ENCODE assay signal across 30 cellular contexts in genomic region chr21:29454179-29454578, GRCh38.
"Had no signal": no experiment of that assay in that cellular context is flagged by ENCODE, and none has a peak within 500 bp of the region (broad histone marks: within the 10 kb centered on the region; RNA-seq: fewer than 3 reads in every experiment).

No MANE protein-coding gene starts in this region.

- H3K36me3 ChIP-seq: adrenal gland, esophagus squamous epithelium, WERI-Rb-1 had no signal

- H3K27ac ChIP-seq: adrenal gland, body of pancreas, epithelial cell of prostate, esophagus squamous epithelium, WERI-Rb-1 had no signal

- H3K27ac Mint-ChIP-seq: activated B cell treated with CpG ODN at 0.5 μM for 24 hours; activated naive CD4-positive, alpha-beta T cell treated with anti-CD3 and anti-CD28 coated beads for 36 hours; activated naive CD4-positive, alpha-beta T cell treated with anti-CD3 and anti-CD28 coated beads, Interleukin-2, amount 50 U/mL, for 24 hours; activated naive CD8-positive, alpha-beta T cell treated with anti-CD3 and anti-CD28 coated beads for 36 hours; activated naive CD8-positive, alpha-beta T cell treated with anti-CD3 and anti-CD28 coated beads, Interleukin-2, amount 50 U/mL, for 24 hours; activated T-helper 1 cell treated with anti-CD3 and anti-CD28 coated beads, Interleukin-12 subunit alpha, Interleukin-12 subunit beta, Interleukin-2, Interleukin-4 antibody, amounts not matched to agents 30 ng/mL and 10 ng/mL and 1 ng/mL, durations not matched to agents 14 hours and 24 hours and 36 hours; activated T-helper 2 cell treated with anti-CD3 and anti-CD28 coated beads, Interferon-gamma antibody, Interleukin-2, Interleukin-4, amounts not matched to agents 10 μg/mL and 5 μg/mL and 100 μg/mL, durations not matched to agents 14 hours and 24 hours and 36 hours; T-helper 17 cell; T-helper 2 cell treated with Interferon-gamma antibody and Interleukin-4, amounts not matched to agents 5 μg/mL and 100 μg/mL, for 36 hours had no signal

- H3K4me3 ChIP-seq: adrenal gland, body of pancreas, esophagus squamous epithelium had no signal

- H3K4me1 ChIP-seq: adrenal gland, esophagus squamous epithelium had no signal

- H3K27me3 ChIP-seq: adrenal gland, body of pancreas, esophagus squamous epithelium had no signal

- H3K9me3 ChIP-seq: adrenal gland, body of pancreas, esophagus squamous epithelium had no signal

- ATAC-seq: activated CD4-positive, CD25-positive, alpha-beta regulatory T cell treated with anti-CD3 and anti-CD28 coated beads, Interleukin-2, amount 50 U/mL, for 24 hours; activated naive CD8-positive, alpha-beta T cell treated with anti-CD3 and anti-CD28 coated beads, Interleukin-2, amount 50 U/mL, for 24 hours; activated T-cell treated with anti-CD3 and anti-CD28 coated beads, Interleukin-2, amount 50 U/mL, for 4 hours; body of pancreas; T-helper 17 cell had no signal

- DNase-seq: activated B cell treated with CpG ODN at 0.5 μM for 24 hours; activated CD4-positive, alpha-beta T cell treated with anti-CD3 and anti-CD28 coated beads for 48 hours; activated CD4-positive, alpha-beta T cell treated with anti-CD3 and anti-CD28 coated beads, Interleukin-2, amount 50 U/mL, for 1 hour; activated CD4-positive, alpha-beta T cell treated with anti-CD3 and anti-CD28 coated beads, Interleukin-2, amount 50 U/mL, for 48 hours; activated CD8-positive, alpha-beta memory T cell treated with anti-CD3 and anti-CD28 coated beads, Interleukin-2, amount 50 U/mL, for 48 hours; activated effector memory CD4-positive, alpha-beta T cell treated with anti-CD3 and anti-CD28 coated beads, Interleukin-2, amount 50 U/mL, for 16 hours; activated naive CD4-positive, alpha-beta T cell treated with anti-CD3 and anti-CD28 coated beads for 36 hours; activated naive CD8-positive, alpha-beta T cell treated with anti-CD3 and anti-CD28 coated beads for 36 hours; activated naive CD8-positive, alpha-beta T cell treated with anti-CD3 and anti-CD28 coated beads, Interleukin-2, amount 50 U/mL, for 24 hours; activated T-cell treated with anti-CD3 and anti-CD28 coated beads, Interleukin-2, amount 50 U/mL, for 4 hours; adrenal gland; amygdala; aorta; body of pancreas; caudate nucleus; cortex of kidney; effector CD8-positive, alpha-beta T cell; esophagus squamous epithelium; foreskin melanocyte; head of caudate nucleus; T-helper 1 cell; T-helper 17 cell; T1000; WERI-Rb-1 had no signal

- H3K4me3 Mint-ChIP-seq: activated B cell treated with CpG ODN at 0.5 μM for 24 hours; activated naive CD4-positive, alpha-beta T cell treated with anti-CD3 and anti-CD28 coated beads for 36 hours; activated naive CD4-positive, alpha-beta T cell treated with anti-CD3 and anti-CD28 coated beads, Interleukin-2, amount 50 U/mL, for 24 hours; activated naive CD8-positive, alpha-beta T cell treated with anti-CD3 and anti-CD28 coated beads for 36 hours; activated naive CD8-positive, alpha-beta T cell treated with anti-CD3 and anti-CD28 coated beads, Interleukin-2, amount 50 U/mL, for 24 hours; activated T-cell treated with anti-CD3 and anti-CD28 coated beads, Interleukin-2, amount 50 U/mL, for 4 hours; activated T-helper 1 cell treated with anti-CD3 and anti-CD28 coated beads, Interleukin-12 subunit alpha, Interleukin-12 subunit beta, Interleukin-2, Interleukin-4 antibody, amounts not matched to agents 30 ng/mL and 10 ng/mL and 1 ng/mL, durations not matched to agents 14 hours and 24 hours and 36 hours; T-helper 17 cell; T-helper 2 cell treated with Interferon-gamma antibody and Interleukin-4, amounts not matched to agents 5 μg/mL and 100 μg/mL, for 36 hours had no signal

- H3K27me3 Mint-ChIP-seq: activated B cell treated with CpG ODN at 0.5 μM for 24 hours; activated naive CD4-positive, alpha-beta T cell treated with anti-CD3 and anti-CD28 coated beads, Interleukin-2, amount 50 U/mL, for 24 hours; activated naive CD8-positive, alpha-beta T cell treated with anti-CD3 and anti-CD28 coated beads for 36 hours; activated naive CD8-positive, alpha-beta T cell treated with anti-CD3 and anti-CD28 coated beads, Interleukin-2, amount 50 U/mL, for 24 hours; T-helper 17 cell had no signal
